9 cellular contexts compared by ENCODE assay signal in the genomic region with DNA sequence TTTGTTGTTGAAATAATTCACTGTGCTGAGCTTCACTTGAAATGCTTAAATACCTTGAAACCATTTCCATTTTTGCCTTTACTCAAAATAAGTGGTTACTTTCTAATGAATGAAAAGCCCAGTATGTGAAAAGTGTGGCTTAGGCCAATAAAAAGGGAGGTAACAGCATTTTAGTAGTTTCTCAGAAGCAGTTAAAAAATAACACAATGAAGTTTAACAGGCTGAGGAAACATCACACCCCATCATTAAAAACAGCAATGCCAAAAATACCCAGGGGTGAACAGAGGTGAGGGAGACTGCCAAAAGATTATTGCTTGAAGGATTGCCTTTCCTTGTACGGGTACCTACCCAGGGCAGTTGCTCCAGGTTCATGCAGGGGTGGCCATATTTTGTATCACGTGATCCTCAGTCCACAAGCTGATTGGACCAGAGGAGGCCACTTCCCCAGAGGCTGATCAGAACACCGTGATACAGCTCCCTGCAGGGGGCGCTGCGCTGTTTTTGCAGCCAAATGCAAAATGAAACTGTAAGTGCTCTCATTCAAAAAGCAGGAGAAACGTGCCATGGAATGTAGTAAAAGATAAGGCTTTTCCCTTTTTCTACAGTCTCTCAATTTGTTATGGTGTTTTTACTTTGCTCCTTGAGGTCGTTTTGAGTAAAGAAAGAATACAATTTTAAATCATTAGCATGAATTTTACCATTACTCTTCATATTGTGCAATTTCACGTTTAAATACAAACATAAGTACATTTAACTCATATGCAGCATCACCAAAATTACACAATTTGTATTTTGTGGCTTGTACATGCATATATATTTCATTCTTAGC.
A peak's percentile ranks its signal among the peaks of the same experiment; 100 is the strongest.
DNase-seq lines count a peak whose midpoint lies in the region; ATAC-seq, FAIRE-seq and TF ChIP-seq lines count a peak whose summit lies in the region.
"Had no signal": no experiment of that assay in that cellular context is flagged by ENCODE, and none has a peak within 500 bp of the region (broad histone marks: within the 10 kb centered on the region; RNA-seq: fewer than 3 reads in every experiment).

No MANE protein-coding gene starts in this region.

- peak overlapping the region; percentile 71 for H3K4me2 ChIP-seq in KMS-11
- peak overlapping the region; percentile 60 for H3K4me2 ChIP-seq in SK-N-SH
- H3K4me2 ChIP-seq in keratinocyte (ENCODE audit: control insufficient read depth, extremely low read depth, insufficient read depth, low read depth, low read length) = peak overlapping the region; percentile 82

- H3K9me3 ChIP-seq in SK-N-SH = no peaks in the 10 kb centered on the region
- no peaks in the 10 kb centered on the region for H3K9me3 ChIP-seq in keratinocyte (ENCODE audit: control insufficient read depth, low read depth, low read length)

- H3K9me3 Mint-ChIP-seq in central memory CD8-positive, alpha-beta T cell = no peaks in the 10 kb centered on the region

- peak; percentile 52 for TF ChIP-seq RAD21 in SK-N-SH (IDR thresholded peaks at IDR 0.05; ENCODE audit: low read length)

- H4K20me1 ChIP-seq in KMS-11 (ENCODE audit: insufficient read depth) (no peaks in the 10 kb centered on the region), SK-N-SH (ENCODE audit: insufficient read depth) (no peaks in the 10 kb centered on the region), keratinocyte (ENCODE audit: control insufficient read depth, extremely low read depth, insufficient read depth, low read length) (no peaks in the 10 kb centered on the region)

- POLR2A ChIA-PET in SK-N-SH (lab: Yijun Ruan, JAX) = no interaction called here

- CTCF ChIA-PET in SK-N-SH (lab: Yijun Ruan, JAX) = interaction anchor here (0.7 to 1.8 kb wide), 7 partner anchors 12 to 602 kb away, joined by 3 to 6 read pairs (median 3); no protein-coding TSS in a partner anchor

- H3K27ac ChIP-seq in KMS-11 (0 out of 2 replicates have a peak overlapping the region, but pooled peaks have one; percentile 12), SK-N-SH (ENCODE audit: low read depth in 2 of 2, low read length in 1 of 2) (peak overlapping the region in 1 of 2 experiments; percentile 54; a peak in 2 of 4 replicates), keratinocyte (ENCODE audit: control insufficient read depth, insufficient read depth, low read length) (peak overlapping the region; percentile 62)

- TF ChIP-seq EP300 in SK-N-SH (IDR thresholded peaks at IDR 0.05; ENCODE audit: borderline replicate concordance in 1 of 2, low read depth in 1 of 2, low read length in 1 of 2) = no peak

- no peaks in the 10 kb centered on the region for H3K9me1 ChIP-seq in keratinocyte (ENCODE audit: control insufficient read depth, extremely low read depth, insufficient read depth, low read length)

- peaks cover 6% of the 10 kb centered on the region for H3F3A ChIP-seq in SK-N-SH (replicated peaks; ENCODE audit: insufficient read depth)

- peak overlapping the region; percentile 78 for H2AFZ ChIP-seq in KMS-11 (ENCODE audit: low read depth)
- peak overlapping the region; percentile 82 for H2AFZ ChIP-seq in SK-N-SH (ENCODE audit: low read depth)
- peak overlapping the region; percentile 81 for H2AFZ ChIP-seq in keratinocyte (ENCODE audit: control insufficient read depth, low read length)

- H3K36me3 ChIP-seq in KMS-11 (ENCODE audit: insufficient read depth) (no peaks in the 10 kb centered on the region), SK-N-SH (replicated peaks in 1 of 2; ENCODE audit: control insufficient read depth in 1 of 2, insufficient read depth in 2 of 2, low read length in 1 of 2) (no peaks in the 10 kb centered on the region), keratinocyte (ENCODE audit: control insufficient read depth in 2 of 2, extremely low read depth in 1 of 2, insufficient read depth in 2 of 2, low read length in 2 of 2) (no peaks in the 10 kb centered on the region)

- TF ChIP-seq CTCF in KMS-11 (conservative IDR thresholded peaks at IDR 0.05; ENCODE audit: low read depth, low read length) = peak; percentile 92
- TF ChIP-seq CTCF in SK-N-SH (IDR thresholded peaks at IDR 0.05) = peak; percentile 86
- peak; percentile 88 to 97 (median 88) for TF ChIP-seq CTCF in keratinocyte (optimal IDR thresholded peaks at IDR 0.05 in 1 of 3, IDR thresholded peaks at IDR 0.05 in 1 of 3, conservative IDR thresholded peaks at IDR 0.05 in 1 of 3; ENCODE audit: extremely low read depth in 1 of 3, insufficient read depth in 2 of 3, low read length in 3 of 3)

- peak; percentile 99 for FAIRE-seq in keratinocyte (lab: Jason Lieb, UNC)

- peak overlapping the region; percentile 22; the same call in 1 of the 2 replicates for H3K9ac ChIP-seq in KMS-11
- no peak overlapping the region for H3K9ac ChIP-seq in SK-N-SH
- peak overlapping the region; percentile 57 for H3K9ac ChIP-seq in keratinocyte (ENCODE audit: control insufficient read depth, extremely low read depth, insufficient read depth, low read length)

- dilution Hi-C loops in keratinocyte (cut with MboI; ENCODE audit: extremely low pct_ligation_motif_present, low sequenced_read_pairs) = no loop called here

- no peaks in the 10 kb centered on the region for H3K79me2 ChIP-seq in KMS-11 (ENCODE audit: insufficient read depth, low read depth)
- no peaks in the 10 kb centered on the region for H3K79me2 ChIP-seq in SK-N-SH (ENCODE audit: insufficient read depth)
- no peaks in the 10 kb centered on the region for H3K79me2 ChIP-seq in keratinocyte (ENCODE audit: control insufficient read depth, insufficient read depth, low read length)

- 45% methylated on average over 8 of the region's 8 CpGs for WGBS in SK-N-SH (ENCODE audit: low lambda C conversion rate)

- H3K27ac Mint-ChIP-seq in central memory CD8-positive, alpha-beta T cell (ENCODE audit: low read depth) = no peak overlapping the region
- H3K27ac Mint-ChIP-seq: activated B cell treated with CpG ODN at 0.5 μM for 24 hours had no signal

- no peaks in the 10 kb centered on the region for H3K4me1 Mint-ChIP-seq in central memory CD8-positive, alpha-beta T cell
- H3K4me1 Mint-ChIP-seq: activated B cell treated with CpG ODN at 0.5 μM for 24 hours had no signal

- no peaks in the 10 kb centered on the region for H3K9me2 ChIP-seq in SK-N-SH

- peaks cover 25% of the 10 kb centered on the region for H3K4me1 ChIP-seq in KMS-11 (ENCODE audit: low read depth, poor library complexity, severe bottlenecking)
- H3K4me1 ChIP-seq in SK-N-SH (ENCODE audit: control insufficient read depth in 1 of 2, insufficient read depth in 2 of 2, low read depth in 1 of 2, low read length in 1 of 2) = peaks cover 10 to 13% of the 10 kb centered on the region in 2 experiments; a peak in 2 of 4 replicates
- peaks cover 27% of the 10 kb centered on the region for H3K4me1 ChIP-seq in keratinocyte (ENCODE audit: control insufficient read depth, extremely low read depth, insufficient read depth, low read length)

- peak; percentile 89 for DNase-seq in DMS53 treated with DMSO at 0.1 percent for 48 hours (lab: John Stamatoyannopoulos, UW; ENCODE audit: unreplicated experiment)
- DNase-seq in SK-N-SH = peak; percentile 78
- peak in 1 of 2 donors; percentile 26 for DNase-seq in central memory CD8-positive, alpha-beta T cell (ENCODE audit: low spot score in 2 of 2)
- peak; percentile 80 for DNase-seq in keratinocyte (ENCODE audit: low read depth, low spot score)
- peak; percentile 68 for DNase-seq in stimulated activated CD4-positive, alpha-beta T cell treated with anti-CD3 and anti-CD28 coated beads, Interleukin-15, amount 100 ng/mL, for 24 hours
- no peak for DNase-seq in NCI-H1092 (lab: John Stamatoyannopoulos, UW)
- DNase-seq: activated B cell treated with CpG ODN at 0.5 μM for 24 hours had no signal

- ATAC-seq in central memory CD8-positive, alpha-beta T cell (replicated peaks; ENCODE audit: extremely low read depth, poor library complexity, severe bottlenecking) = peak; percentile 62
- no peak for ATAC-seq in HG03135 (IDR thresholded peaks at IDR 0.05; ENCODE audit: unreplicated experiment)

- H3K4me3 ChIP-seq in KMS-11 (IDR thresholded peaks at IDR 0.05; ENCODE audit: insufficient read depth, low read depth, low read length) (no peak overlapping the region), SK-N-SH (ENCODE audit: low read depth in 2 of 2, low read length in 1 of 2) (peak overlapping the region in 1 of 2 experiments; percentile 30; a peak in 1 of 4 replicates), keratinocyte (ENCODE audit: control insufficient read depth in 2 of 3, extremely low read depth in 1 of 3, insufficient read depth in 2 of 3, low read depth in 1 of 3, low read length in 3 of 3) (peak overlapping the region in 2 of 3 experiments; percentile 28 to 60)

- H3K27me3 Mint-ChIP-seq in central memory CD8-positive, alpha-beta T cell = peaks cover 47% of the 10 kb centered on the region

- H3K36me3 Mint-ChIP-seq in central memory CD8-positive, alpha-beta T cell (ENCODE audit: insufficient read depth) = no peaks in the 10 kb centered on the region

- no peak overlapping the region for H3K4me3 Mint-ChIP-seq in central memory CD8-positive, alpha-beta T cell
- H3K4me3 Mint-ChIP-seq: activated B cell treated with CpG ODN at 0.5 μM for 24 hours had no signal

- H3K27me3 ChIP-seq in KMS-11 (ENCODE audit: insufficient read depth, low read depth) = no peaks in the 10 kb centered on the region
- no peaks in the 10 kb centered on the region for H3K27me3 ChIP-seq in SK-N-SH (ENCODE audit: insufficient read depth)
- no peaks in the 10 kb centered on the region for H3K27me3 ChIP-seq in keratinocyte (ENCODE audit: control insufficient read depth, extremely low read depth, insufficient read depth, low read length)

TF ChIP-seq in SK-N-SH, 30 proteins besides CTCF, POLR2A, EP300 and RAD21 (continues in another document):
- peak; percentile 91 for TF ChIP-seq YY1 (IDR thresholded peaks at IDR 0.05; ENCODE audit: low read depth)
- no peak for TF ChIP-seq FOSL2 (IDR thresholded peaks at IDR 0.05; ENCODE audit: borderline replicate concordance, low read depth)
- TF ChIP-seq, protein P1, sequence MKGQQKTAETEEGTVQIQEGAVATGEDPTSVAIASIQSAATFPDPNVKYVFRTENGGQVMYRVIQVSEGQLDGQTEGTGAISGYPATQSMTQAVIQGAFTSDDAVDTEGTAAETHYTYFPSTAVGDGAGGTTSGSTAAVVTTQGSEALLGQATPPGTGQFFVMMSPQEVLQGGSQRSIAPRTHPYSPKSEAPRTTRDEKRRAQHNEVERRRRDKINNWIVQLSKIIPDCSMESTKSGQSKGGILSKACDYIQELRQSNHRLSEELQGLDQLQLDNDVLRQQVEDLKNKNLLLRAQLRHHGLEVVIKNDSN (IDR thresholded peaks at IDR 0.05; ENCODE audit: borderline replicate concordance, low read depth) = peak; percentile 93
- peak; percentile 45 for TF ChIP-seq SMC3 (IDR thresholded peaks at IDR 0.05; ENCODE audit: low read depth, low read length)
- TF ChIP-seq, protein P2, sequence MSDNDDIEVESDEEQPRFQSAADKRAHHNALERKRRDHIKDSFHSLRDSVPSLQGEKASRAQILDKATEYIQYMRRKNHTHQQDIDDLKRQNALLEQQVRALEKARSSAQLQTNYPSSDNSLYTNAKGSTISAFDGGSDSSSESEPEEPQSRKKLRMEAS (IDR thresholded peaks at IDR 0.05; ENCODE audit: low read depth) = 0 out of 2 replicates have a peak, but pooled peaks have one; percentile 20
